Comparison of ENCODE assay signal across 34 cellular contexts in genomic region chr12:132588319-132588718, GRCh38. TPM values are rescaled to one million over a fixed set of nuclear protein-coding genes. Genes with fewer than 3 reads are reported as not detected.
"Had no signal": no experiment of that assay in that cellular context is flagged by ENCODE, and none has a peak within 500 bp of the region (broad histone marks: within the 10 kb centered on the region; RNA-seq: fewer than 3 reads in every experiment).

No MANE protein-coding gene starts in this region.

- H3K4me1 Mint-ChIP-seq: stimulated activated memory B cell treated with anti-CD40 and anti-IgM and Interleukin-4, amounts not matched to agents 10 μg/mL and 1 μg/mL and 100 μg/mL, for 72 hours; stimulated activated naive CD8-positive, alpha-beta T cell treated with anti-CD3 and anti-CD28 coated beads, Interleukin-15, amount 100 ng/mL, for 72 hours had no signal

- H3K27ac ChIP-seq: left ventricle myocardium inferior, pancreas, prostate gland, sigmoid colon, tibial nerve, uterus had no signal

- H3K4me1 ChIP-seq: left ventricle myocardium inferior, pancreas, prostate gland, uterus had no signal

- H3K27me3 ChIP-seq: pancreas, sigmoid colon, uterus had no signal

- ATAC-seq: left cardiac atrium; naive thymus-derived CD4-positive, alpha-beta T cell; natural killer cell treated with Interleukin-12 subunit alpha and Interleukin-12 subunit beta and Interleukin-15 and Interleukin-18, amount 100 ng/mL, for 72 hours; pancreas; right cardiac atrium; stimulated activated memory B cell treated with anti-CD40 and anti-IgM and Interleukin-4, amounts not matched to agents 10 μg/mL and 1 μg/mL and 100 μg/mL, for 72 hours; stimulated activated naive CD8-positive, alpha-beta T cell treated with anti-CD3 and anti-CD28 coated beads, Interleukin-15, amount 100 ng/mL, for 72 hours had no signal

- FAIRE-seq: keratinocyte, pancreas had no signal

- H3K36me3 Mint-ChIP-seq: natural killer cell treated with Interleukin-12 subunit alpha and Interleukin-12 subunit beta and Interleukin-15 and Interleukin-18, amount 100 ng/mL, for 72 hours had no signal

- H3K4me3 Mint-ChIP-seq: mesothelial cell of epicardium; naive thymus-derived CD4-positive, alpha-beta T cell; natural killer cell treated with Interleukin-12 subunit alpha and Interleukin-12 subunit beta and Interleukin-15 and Interleukin-18, amount 100 ng/mL, for 72 hours; stimulated activated memory B cell treated with anti-CD40 and anti-IgM and Interleukin-4, amounts not matched to agents 10 μg/mL and 1 μg/mL and 100 μg/mL, for 72 hours; stimulated activated naive CD8-positive, alpha-beta T cell treated with anti-CD3 and anti-CD28 coated beads, Interleukin-15, amount 100 ng/mL, for 72 hours; type B pancreatic cell had no signal

- DNase-seq: hippocampal formation; kidney glomerular epithelial cell; left cardiac atrium; left ventricle myocardium inferior; mesendoderm; naive thymus-derived CD4-positive, alpha-beta T cell; pancreas; retina; sigmoid colon; stimulated activated CD4-positive, alpha-beta T cell treated with anti-CD3 and anti-CD28 coated beads, Interleukin-1b, Interleukin-23, amount 100 ng/mL, for 48 hours; stimulated activated CD4-positive, alpha-beta T cell treated with anti-CD3 and anti-CD28 coated beads, Interleukin-2, amount 100 ng/mL, for 48 hours; stimulated activated CD4-positive, alpha-beta T cell treated with anti-CD3 and anti-CD28 coated beads, Interleukin-4, amount 100 ng/mL, for 4 hours; stimulated activated CD8-positive, alpha-beta memory T cell treated with anti-CD3 and anti-CD28 coated beads, Interleukin-4, amount 100 ng/mL, for 48 hours; stimulated activated naive CD4-positive, alpha-beta T cell treated with Interleukin-2 at 50 U/mL for 16 hours; stimulated activated naive CD8-positive, alpha-beta T cell treated with anti-CD3 and anti-CD28 coated beads, Interleukin-15, amount 100 ng/mL, for 72 hours; substantia nigra; uterus had no signal

- H3K36me3 ChIP-seq: left ventricle myocardium inferior, pancreas, prostate gland, uterus had no signal

- H3K9me3 Mint-ChIP-seq: mesothelial cell of epicardium; natural killer cell treated with Interleukin-12 subunit alpha and Interleukin-12 subunit beta and Interleukin-15 and Interleukin-18, amount 100 ng/mL, for 72 hours; stimulated activated memory B cell treated with anti-CD40 and anti-IgM and Interleukin-4, amounts not matched to agents 10 μg/mL and 1 μg/mL and 100 μg/mL, for 72 hours; stimulated activated naive CD8-positive, alpha-beta T cell treated with anti-CD3 and anti-CD28 coated beads, Interleukin-15, amount 100 ng/mL, for 72 hours; type B pancreatic cell had no signal

- H3K4me2 ChIP-seq: smooth muscle cell had no signal

- H3K27ac Mint-ChIP-seq: mesothelial cell of epicardium; natural killer cell treated with Interleukin-12 subunit alpha and Interleukin-12 subunit beta and Interleukin-15 and Interleukin-18, amount 100 ng/mL, for 72 hours; stimulated activated memory B cell treated with anti-CD40 and anti-IgM and Interleukin-4, amounts not matched to agents 10 μg/mL and 1 μg/mL and 100 μg/mL, for 72 hours; stimulated activated naive CD8-positive, alpha-beta T cell treated with anti-CD3 and anti-CD28 coated beads, Interleukin-15, amount 100 ng/mL, for 72 hours; type B pancreatic cell had no signal

- H3K9me3 ChIP-seq: pancreas, prostate gland, sigmoid colon, uterus had no signal

- H3K27me3 Mint-ChIP-seq: natural killer cell treated with Interleukin-12 subunit alpha and Interleukin-12 subunit beta and Interleukin-15 and Interleukin-18, amount 100 ng/mL, for 72 hours had no signal

- H3K4me3 ChIP-seq: left ventricle myocardium inferior, lung, pancreas, prostate gland, sigmoid colon, smooth muscle cell, tibial nerve, uterus had no signal

RNA-seq across cellular contexts. Expression of gene LRCOL1, which starts 22.1 kb away (rescaled TPM):
- total RNA-seq: left cardiac atrium; left ventricle myocardium inferior; lower leg skin; mesothelial cell of epicardium; mononuclear cell; myocyte; naive thymus-derived CD4-positive, alpha-beta T cell; natural killer cell treated with Interleukin-12 subunit alpha and Interleukin-12 subunit beta and Interleukin-15 and Interleukin-18, amount 100 ng/mL, for 72 hours; osteoblast; pancreas; right cardiac atrium; smooth muscle cell; temporal lobe; tibial nerve; ureter had no signal
- polyA plus RNA-seq: keratinocyte; naive thymus-derived CD4-positive, alpha-beta T cell; neural cell; right cardiac atrium; smooth muscle cell had no signal

RNA-seq across cellular contexts. Expression of gene P2RX2, which starts 30.3 kb away (rescaled TPM):
- total RNA-seq: left cardiac atrium; left ventricle myocardium inferior; lower leg skin; myocyte; natural killer cell treated with Interleukin-12 subunit alpha and Interleukin-12 subunit beta and Interleukin-15 and Interleukin-18, amount 100 ng/mL, for 72 hours; osteoblast; right cardiac atrium; smooth muscle cell; temporal lobe; tibial nerve; uterus had no signal
- polyA plus RNA-seq: keratinocyte; naive thymus-derived CD4-positive, alpha-beta T cell; neural cell; right cardiac atrium; smooth muscle cell had no signal
